In genomic region chr6:126773122-126773805, GRCh38 we compare ENCODE assay signal across 20 cellular contexts.
DNase-seq lines count a peak whose midpoint lies in the region; ATAC-seq, FAIRE-seq and TF ChIP-seq lines count a peak whose summit lies in the region.
"Had no signal": no experiment of that assay in that cellular context is flagged by ENCODE, and none has a peak within 500 bp of the region (broad histone marks: within the 10 kb centered on the region; RNA-seq: fewer than 3 reads in every experiment).

No MANE protein-coding gene starts in this region.

- H3K4me3 ChIP-seq in astrocyte (ENCODE audit: insufficient read depth, low read depth, low read length) (no peak overlapping the region), right cardiac atrium (ENCODE audit: low read length) (no peak overlapping the region), trophoblast cell (ENCODE audit: low read depth, low read length) (no peak overlapping the region), stomach (no peak overlapping the region)
- H3K4me3 ChIP-seq: breast epithelium, ovary, spleen, uterus had no signal

- H3K14ac ChIP-seq in trophoblast cell (ENCODE audit: low read length), result no peak overlapping the region

- peak overlapping the region; percentile 91 for H3K27ac Mint-ChIP-seq in astrocyte (ENCODE audit: unreplicated experiment)
- H3K27ac Mint-ChIP-seq: activated naive CD4-positive, alpha-beta T cell treated with anti-CD3 and anti-CD28 coated beads for 36 hours; T-helper 1 cell treated with Interleukin-12 subunit alpha and Interleukin-12 subunit beta and Interleukin-4 antibody, amounts not matched to agents 30 μg/mL and 1 μg/mL, for 36 hours had no signal

- TF ChIP-seq EP300 in stomach (IDR thresholded peaks at IDR 0.05), result no peak

- no peaks in the 10 kb centered on the region for H3K27me3 Mint-ChIP-seq in astrocyte (ENCODE audit: low read depth, unreplicated experiment)

- intact Hi-C loops in right cardiac atrium (cut with DNase I) (no loop called here), stomach (cut with DNase I; ENCODE audit: low total_unique reads) (no loop called here)

- H2BK120ac ChIP-seq in trophoblast cell (ENCODE audit: insufficient read depth, low read length, poor library complexity), result no peak overlapping the region

- H3K36me3 ChIP-seq in astrocyte (ENCODE audit: insufficient read depth, low read length) (no peaks in the 10 kb centered on the region), trophoblast cell (ENCODE audit: control insufficient read depth in 1 of 2, insufficient read depth in 2 of 2, low read length in 2 of 2) (no peaks in the 10 kb centered on the region), stomach (no peaks in the 10 kb centered on the region)
- H3K36me3 ChIP-seq: BE2C, breast epithelium, ovary, spleen, uterus had no signal

- no peak overlapping the region for H4K91ac ChIP-seq in trophoblast cell (ENCODE audit: low read depth, low read length)

- H2BK12ac ChIP-seq in trophoblast cell (ENCODE audit: low read length), result peak overlapping the region; percentile 61

- H3K4me2 ChIP-seq in astrocyte (ENCODE audit: low read length), result peak overlapping the region; percentile 60
- peak overlapping the region; percentile 42 for H3K4me2 ChIP-seq in trophoblast cell (ENCODE audit: low read length)

- no peak overlapping the region for H2BK5ac ChIP-seq in trophoblast cell (ENCODE audit: low read depth, low read length, poor library complexity)

- no peak for FAIRE-seq in astrocyte (lab: Jason Lieb, UNC)

- TF ChIP-seq CTCF in astrocyte (IDR thresholded peaks at IDR 0.05; ENCODE audit: insufficient read depth, low read depth, low read length) (no peak), stomach (IDR thresholded peaks at IDR 0.05) (no peak)

- H3K9me3 ChIP-seq in astrocyte (ENCODE audit: insufficient read depth, low read depth, low read length) (no peaks in the 10 kb centered on the region), right cardiac atrium (ENCODE audit: control insufficient read depth, low read length) (no peaks in the 10 kb centered on the region), trophoblast cell (ENCODE audit: insufficient read depth, low read depth, low read length) (no peaks in the 10 kb centered on the region), stomach (no peaks in the 10 kb centered on the region)
- H3K9me3 ChIP-seq: BE2C, breast epithelium, ovary, spleen, uterus had no signal

- peak overlapping the region; percentile 22 for H3K4me3 Mint-ChIP-seq in astrocyte (ENCODE audit: unreplicated experiment)
- H3K4me3 Mint-ChIP-seq: activated naive CD4-positive, alpha-beta T cell treated with anti-CD3 and anti-CD28 coated beads for 36 hours; T-helper 1 cell treated with Interleukin-12 subunit alpha and Interleukin-12 subunit beta and Interleukin-4 antibody, amounts not matched to agents 30 μg/mL and 1 μg/mL, for 36 hours had no signal

- no peak overlapping the region for H3K4ac ChIP-seq in trophoblast cell (ENCODE audit: low read depth, low read length)

- H3K79me2 ChIP-seq in astrocyte (ENCODE audit: insufficient read depth, low read length) (no peaks in the 10 kb centered on the region), trophoblast cell (ENCODE audit: control insufficient read depth, insufficient read depth, low read length, poor library complexity) (no peaks in the 10 kb centered on the region)

- H3K27me3 ChIP-seq in astrocyte (ENCODE audit: insufficient read depth, low read length), result no peaks in the 10 kb centered on the region
- H3K27me3 ChIP-seq in right cardiac atrium (ENCODE audit: control insufficient read depth, insufficient read depth), result no peaks in the 10 kb centered on the region
- no peaks in the 10 kb centered on the region for H3K27me3 ChIP-seq in trophoblast cell (ENCODE audit: insufficient read depth, low read length)
- H3K27me3 ChIP-seq in stomach, result no peaks in the 10 kb centered on the region
- H3K27me3 ChIP-seq: breast epithelium, ovary, spleen, uterus had no signal

- H2AFZ ChIP-seq in astrocyte (ENCODE audit: low read depth, low read length), result peak overlapping the region; percentile 30
- no peak overlapping the region for H2AFZ ChIP-seq in trophoblast cell (ENCODE audit: insufficient read depth, low read length, poor library complexity)

- H3K79me1 ChIP-seq in trophoblast cell (ENCODE audit: low read length), result no peaks in the 10 kb centered on the region

- peaks cover 14% of the 10 kb centered on the region for H3K4me1 Mint-ChIP-seq in astrocyte (ENCODE audit: low read depth, unreplicated experiment)

- no peak overlapping the region for H3K18ac ChIP-seq in trophoblast cell (ENCODE audit: low read length)

- WGBS in right cardiac atrium, result 16% methylated on average over 9 of the region's 9 CpGs
- WGBS in trophoblast cell (ENCODE audit: extremely low coverage, insufficient coverage, insufficient read length), result no CpG with 5 or more reads among the region's 9 CpGs
- WGBS in stomach, 5 donors, result 12 to 30% (median 22%) methylated on average over 9 of the region's 9 CpGs

- no peak overlapping the region for H3K27ac ChIP-seq in astrocyte (ENCODE audit: low read depth, low read length)
- H3K27ac ChIP-seq in right cardiac atrium (ENCODE audit: low read length), result peak overlapping the region; percentile 30
- H3K27ac ChIP-seq in trophoblast cell (ENCODE audit: low read depth, low read length), result no peak overlapping the region
- no peak overlapping the region for H3K27ac ChIP-seq in stomach
- H3K27ac ChIP-seq: breast epithelium, ovary, spleen, uterus had no signal

- peak; percentile 80 to 97 for ATAC-seq in right cardiac atrium
- no peak for ATAC-seq in GM21390 (IDR thresholded peaks at IDR 0.05; ENCODE audit: unreplicated experiment)
- ATAC-seq in GM18505 (IDR thresholded peaks at IDR 0.05; ENCODE audit: unreplicated experiment), result no peak

- no peak overlapping the region for H4K12ac ChIP-seq in trophoblast cell (ENCODE audit: low read depth, low read length)

- no peak overlapping the region for H3K23ac ChIP-seq in trophoblast cell (ENCODE audit: low read length)

- TF ChIP-seq POLR2A in stomach (IDR thresholded peaks at IDR 0.05) (no peak), GM18505 (IDR thresholded peaks at IDR 0.05; ENCODE audit: borderline replicate concordance, extremely low read depth, insufficient read depth, insufficient read length) (no peak)

- no peaks in the 10 kb centered on the region for H4K20me1 ChIP-seq in astrocyte (ENCODE audit: insufficient read depth, low read length)

- H3K4me1 ChIP-seq in astrocyte (ENCODE audit: insufficient read depth, low read length) (no peaks in the 10 kb centered on the region), right cardiac atrium (ENCODE audit: control insufficient read depth, insufficient read depth, low read length) (peaks cover 2% of the 10 kb centered on the region), trophoblast cell (ENCODE audit: control insufficient read depth in 1 of 2, insufficient read depth in 2 of 2, low read length in 2 of 2) (peaks cover 3 to 6% of the 10 kb centered on the region in 2 experiments), stomach (no peaks in the 10 kb centered on the region)
- H3K4me1 ChIP-seq: BE2C, breast epithelium, uterus had no signal

- peak; percentile 6 for DNase-seq in EL
- DNase-seq in astrocyte (ENCODE audit: low read depth), result peak; percentile 54
- peak in 2 of 3 donors; percentile 39 to 72 for DNase-seq in right cardiac atrium
- no peak for DNase-seq in trophoblast cell
- DNase-seq in SHP77 treated with DMSO at 0.1 percent for 48 hours (lab: John Stamatoyannopoulos, UW), result no peak
- no peak for DNase-seq in stomach
- DNase-seq: activated CD8-positive, alpha-beta memory T cell treated with anti-CD3 and anti-CD28 coated beads, Interleukin-2, amount 50 U/mL, for 4 hours; activated naive CD4-positive, alpha-beta T cell treated with anti-CD3 and anti-CD28 coated beads for 36 hours; BE2C; Karpas-422; NCI-H1436; ovary; SHP77; spleen; stimulated activated naive CD4-positive, alpha-beta T cell; uterus had no signal

- H3K9me3 Mint-ChIP-seq in astrocyte (ENCODE audit: unreplicated experiment), result no peaks in the 10 kb centered on the region
- H3K9me3 Mint-ChIP-seq: activated naive CD4-positive, alpha-beta T cell treated with anti-CD3 and anti-CD28 coated beads for 36 hours; T-helper 1 cell treated with Interleukin-12 subunit alpha and Interleukin-12 subunit beta and Interleukin-4 antibody, amounts not matched to agents 30 μg/mL and 1 μg/mL, for 36 hours had no signal

- no peak overlapping the region for H2AK5ac ChIP-seq in trophoblast cell (ENCODE audit: low read length)

- no peak overlapping the region for H3K9ac ChIP-seq in astrocyte (ENCODE audit: low read length)
- no peak overlapping the region for H3K9ac ChIP-seq in trophoblast cell (ENCODE audit: low read length)

- H4K8ac ChIP-seq in trophoblast cell (ENCODE audit: low read depth, low read length), result no peak overlapping the region

- no peaks in the 10 kb centered on the region for H3K36me3 Mint-ChIP-seq in astrocyte (ENCODE audit: low read depth, unreplicated experiment)

Comparison
In these comparisons a context has a peak if more than half of its experiments do, and no peak if none do; other contexts are left out.
1. DNase-seq: peak in EL (single experiment), astrocyte (single experiment) and right cardiac atrium (2 of 3); none in trophoblast cell (0 of 2), SHP77 treated with DMSO at 0.1 percent for 48 hours (single experiment) and stomach (single experiment).
2. ATAC-seq: peak in right cardiac atrium (2 of 2); none in GM21390 (single experiment) and GM18505 (single experiment).